ENCODE assay signal across 20 cellular contexts in the genomic region with DNA sequence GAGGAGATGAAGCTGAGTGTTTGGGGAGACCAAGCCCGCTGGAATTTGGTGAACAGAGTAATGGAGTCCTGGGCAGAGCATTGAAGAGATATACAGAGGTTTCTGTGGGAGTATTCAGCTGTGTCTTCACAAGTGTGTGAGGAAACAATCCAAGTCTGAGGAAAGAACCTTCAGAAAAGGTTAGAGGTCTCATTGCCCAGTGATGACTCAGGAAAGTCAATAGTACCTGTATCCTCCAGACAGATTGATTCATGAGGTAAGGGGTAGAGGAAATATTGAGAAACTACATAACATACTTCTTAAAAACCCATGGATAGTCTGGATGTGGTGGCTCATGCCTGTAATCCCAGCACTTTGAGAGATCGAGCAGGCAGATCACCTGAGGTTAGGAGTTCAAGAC.
"Had no signal": no experiment of that assay in that cellular context is flagged by ENCODE, and none has a peak within 500 bp of the region (broad histone marks: within the 10 kb centered on the region; RNA-seq: fewer than 3 reads in every experiment).

No MANE protein-coding gene starts in this region.

- H3K9me3 Mint-ChIP-seq: neural progenitor cell had no signal

- H3K4me3 ChIP-seq: cardiac muscle cell, neural progenitor cell, prostate gland, skin epidermis, tibial artery, vagina had no signal

- H3K27me3 Mint-ChIP-seq: activated CD4-positive, alpha-beta memory T cell treated with anti-CD3 and anti-CD28 coated beads, Interleukin-2, amount 10 ng/mL, durations not matched to agents 7 days and 5 days; activated CD8-positive, alpha-beta memory T cell treated with anti-CD3 and anti-CD28 coated beads, Interleukin-2, amount 10 ng/mL, durations not matched to agents 7 days and 5 days; activated naive CD8-positive, alpha-beta T cell; dendritic cell treated with granulocyte-macrophage colony-stimulating factor and Interleukin-4, amounts not matched to agents 40 ng/mL and 50 ng/mL, for 4 days had no signal

- H3K4me1 ChIP-seq: neural progenitor cell, prostate gland, tibial artery, vagina had no signal

- H3K4me1 Mint-ChIP-seq: activated CD4-positive, alpha-beta memory T cell treated with anti-CD3 and anti-CD28 coated beads, Interleukin-2, amount 10 ng/mL, durations not matched to agents 7 days and 5 days; activated CD8-positive, alpha-beta memory T cell treated with anti-CD3 and anti-CD28 coated beads, Interleukin-2, amount 10 ng/mL, durations not matched to agents 7 days and 5 days; naive thymus-derived CD4-positive, alpha-beta T cell; neural progenitor cell had no signal

- H3K27me3 ChIP-seq: cardiac muscle cell, neural progenitor cell, tibial artery, vagina had no signal

- H3K36me3 Mint-ChIP-seq: activated CD8-positive, alpha-beta memory T cell treated with anti-CD3 and anti-CD28 coated beads, Interleukin-2, amount 10 ng/mL, durations not matched to agents 7 days and 5 days; activated naive CD8-positive, alpha-beta T cell; naive thymus-derived CD4-positive, alpha-beta T cell; neural progenitor cell had no signal

- DNase-seq: activated CD4-positive, alpha-beta memory T cell treated with anti-CD3 and anti-CD28 coated beads, Interleukin-2, amount 10 ng/mL, durations not matched to agents 7 days and 5 days; activated CD4-positive, alpha-beta T cell treated with anti-CD3 and anti-CD28 coated beads for 48 hours; activated CD4-positive, CD25-positive, alpha-beta regulatory T cell; activated CD8-positive, alpha-beta memory T cell treated with anti-CD3 and anti-CD28 coated beads, Interleukin-2, amount 10 ng/mL, durations not matched to agents 7 days and 5 days; effector CD8-positive, alpha-beta T cell; left ventricle myocardium superior; mesenchymal stem cell; naive thymus-derived CD4-positive, alpha-beta T cell; right cardiac atrium; stimulated activated naive CD8-positive, alpha-beta T cell treated with anti-CD3 and anti-CD28 coated beads, Interleukin-15, Interleukin-2, amounts not matched to agents 100 U/mL and 50 U/mL, for 24 hours; substantia nigra; T1000; tibial artery had no signal

- H3K27ac ChIP-seq: cardiac muscle cell, neural progenitor cell, prostate gland, skin epidermis, tibial artery, vagina had no signal

- H3K36me3 ChIP-seq: cardiac muscle cell, neural progenitor cell, prostate gland, tibial artery, vagina had no signal

- H2AFZ ChIP-seq: neural progenitor cell had no signal

- H3K9me3 ChIP-seq: prostate gland, tibial artery, vagina had no signal

- H3K9ac ChIP-seq: neural progenitor cell had no signal

- H3K4me2 ChIP-seq: neural progenitor cell had no signal

- H3K27ac Mint-ChIP-seq: activated CD4-positive, alpha-beta memory T cell treated with anti-CD3 and anti-CD28 coated beads, Interleukin-2, amount 10 ng/mL, durations not matched to agents 7 days and 5 days; activated CD8-positive, alpha-beta memory T cell treated with anti-CD3 and anti-CD28 coated beads, Interleukin-2, amount 10 ng/mL, durations not matched to agents 7 days and 5 days; activated naive CD8-positive, alpha-beta T cell; dendritic cell treated with granulocyte-macrophage colony-stimulating factor and Interleukin-4, amounts not matched to agents 40 ng/mL and 50 ng/mL, for 4 days; naive thymus-derived CD4-positive, alpha-beta T cell; neural progenitor cell had no signal

- H3K4me3 Mint-ChIP-seq: activated CD4-positive, alpha-beta memory T cell treated with anti-CD3 and anti-CD28 coated beads, Interleukin-2, amount 10 ng/mL, durations not matched to agents 7 days and 5 days; activated CD8-positive, alpha-beta memory T cell treated with anti-CD3 and anti-CD28 coated beads, Interleukin-2, amount 10 ng/mL, durations not matched to agents 7 days and 5 days; activated naive CD8-positive, alpha-beta T cell; dendritic cell treated with granulocyte-macrophage colony-stimulating factor and Interleukin-4, amounts not matched to agents 40 ng/mL and 50 ng/mL, for 4 days; naive thymus-derived CD4-positive, alpha-beta T cell; neural progenitor cell had no signal
